Comparison of ENCODE assay signal across 17 cellular contexts in the genomic region with DNA sequence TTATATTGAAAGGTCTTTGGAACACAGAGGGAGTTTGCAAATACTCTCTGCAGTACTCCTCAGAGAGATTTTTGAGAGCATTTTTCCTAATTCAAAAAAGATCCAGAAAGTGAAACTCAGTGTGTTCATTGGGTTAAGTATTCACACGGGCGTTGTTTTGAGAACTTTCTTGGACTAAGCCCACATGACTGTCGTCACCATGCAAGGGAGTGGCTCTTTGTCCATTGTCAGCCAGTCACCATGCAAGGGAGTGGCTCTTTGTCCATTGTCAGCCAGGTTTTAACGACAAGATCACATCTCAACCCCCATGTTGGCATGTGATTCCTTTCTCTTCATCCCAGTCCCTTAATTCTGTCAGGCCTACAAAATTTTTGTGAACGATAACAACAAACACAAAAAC.
DNase-seq lines count a peak whose midpoint lies in the region; ATAC-seq and TF ChIP-seq lines count a peak whose summit lies in the region.
"Had no signal": no experiment of that assay in that cellular context is flagged by ENCODE, and none has a peak within 500 bp of the region (broad histone marks: within the 10 kb centered on the region; RNA-seq: fewer than 3 reads in every experiment).

No MANE protein-coding gene starts in this region.

- no peak overlapping the region for H3K9ac ChIP-seq in neuronal stem cell (ENCODE audit: low read depth, low read length, poor library complexity)

- H3K27me3 ChIP-seq in right atrium auricular region (no peaks in the 10 kb centered on the region), esophagus (ENCODE audit: control insufficient read depth in 1 of 2, insufficient read depth in 2 of 2, low read length in 2 of 2) (no peaks in the 10 kb centered on the region), upper lobe of right lung (no peaks in the 10 kb centered on the region), neuronal stem cell (ENCODE audit: control insufficient read depth in 3 of 3, insufficient read depth in 3 of 3, low read depth in 1 of 3, low read length in 3 of 3) (no peaks in the 10 kb centered on the region)
- H3K27me3 ChIP-seq: Peyer's patch, stomach had no signal

- H3K27ac ChIP-seq in right atrium auricular region (no peak overlapping the region), esophagus (ENCODE audit: low read depth in 2 of 2, low read length in 1 of 2) (peak overlapping the region; percentile 42 to 90), upper lobe of right lung (no peak overlapping the region), neuronal stem cell (replicated peaks; ENCODE audit: low read length) (no peak overlapping the region)
- H3K27ac ChIP-seq: Peyer's patch, stomach, WERI-Rb-1 had no signal

- H3K18ac ChIP-seq in neuronal stem cell (ENCODE audit: low read length) = no peak overlapping the region

- H2BK120ac ChIP-seq in neuronal stem cell (ENCODE audit: low read depth, low read length) = no peak overlapping the region

- peak; percentile 50 for ATAC-seq in Right ventricle myocardium superior (ENCODE audit: poor library complexity)
- peak; percentile 66 for ATAC-seq in upper lobe of right lung
- no peak for ATAC-seq in GM21526 (IDR thresholded peaks at IDR 0.05; ENCODE audit: low FRiP score, unreplicated experiment)
- ATAC-seq in HG03097 (IDR thresholded peaks at IDR 0.05; ENCODE audit: low FRiP score, unreplicated experiment) = no peak
- ATAC-seq: activated CD8-positive, alpha-beta T cell treated with anti-CD3 and anti-CD28 coated beads, Interleukin-2, amount 10 ng/mL, durations not matched to agents 7 days and 5 days had no signal

- H2BK12ac ChIP-seq in neuronal stem cell (ENCODE audit: low read length) = no peak overlapping the region

- WGBS in esophagus, 2 donors = 33 to 53% methylated on average over 5 of the region's 5 CpGs
- WGBS in lower leg skin, 2 donors = 23 to 32% methylated on average over 5 of the region's 5 CpGs
- WGBS in neuronal stem cell (ENCODE audit: extremely low coverage in 2 of 2, insufficient read length in 2 of 2, insufficient replicate concordance in 1 of 2), 2 donors = no CpG with 5 or more reads among the region's 5 CpGs

- H3K4me2 ChIP-seq in neuronal stem cell (ENCODE audit: insufficient read depth, low read length, poor library complexity, severe bottlenecking) = no peak overlapping the region

- H4K91ac ChIP-seq in neuronal stem cell (ENCODE audit: low read depth, low read length, poor library complexity) = no peak overlapping the region

- intact Hi-C loops in Right ventricle myocardium superior (cut with DNase I) = no loop called here
- intact Hi-C loops in lower leg skin (cut with DNase I; ENCODE audit: low total_unique reads) = no loop called here
- intact Hi-C loops in upper lobe of right lung (cut with DNase I) = no loop called here

- H3K36me3 ChIP-seq in right atrium auricular region (no peaks in the 10 kb centered on the region), esophagus (ENCODE audit: control insufficient read depth in 2 of 2, insufficient read depth in 2 of 2, low read length in 1 of 2) (no peaks in the 10 kb centered on the region), upper lobe of right lung (no peaks in the 10 kb centered on the region), neuronal stem cell (replicated peaks in 1 of 2; ENCODE audit: control insufficient read depth in 2 of 2, insufficient read depth in 2 of 2, low read length in 2 of 2) (no peaks in the 10 kb centered on the region)
- H3K36me3 ChIP-seq: Peyer's patch, stomach, WERI-Rb-1 had no signal

- no peak overlapping the region for H2BK15ac ChIP-seq in neuronal stem cell (ENCODE audit: low read length)

- no peak overlapping the region for H3K4ac ChIP-seq in neuronal stem cell (ENCODE audit: low read length)

- H3K23ac ChIP-seq in neuronal stem cell (ENCODE audit: low read depth, low read length, poor library complexity) = no peak overlapping the region

- DNase-seq in Right ventricle myocardium superior = no peak
- no peak for DNase-seq in right atrium auricular region (ENCODE audit: low spot score)
- DNase-seq in lower leg skin (ENCODE audit: low spot score in 2 of 2) = peak; percentile 68 to 83
- no peak for DNase-seq in upper lobe of right lung
- no peak for DNase-seq in neuronal stem cell (ENCODE audit: low spot score)
- DNase-seq: activated CD8-positive, alpha-beta T cell treated with anti-CD3 and anti-CD28 coated beads, Interleukin-2, amount 10 ng/mL, durations not matched to agents 7 days and 5 days; anterior cingulate cortex; NCI-H1694 treated with DMSO at 0.1 percent for 48 hours; NCI-H510A treated with DMSO at 0.1 percent for 48 hours; posterior cingulate gyrus; stomach; T-helper 1 cell; WERI-Rb-1 had no signal

- H3K4me1 ChIP-seq in right atrium auricular region (no peaks in the 10 kb centered on the region), esophagus (ENCODE audit: control insufficient read depth in 2 of 2, insufficient read depth in 2 of 2, low read length in 1 of 2) (no peaks in the 10 kb centered on the region), upper lobe of right lung (no peaks in the 10 kb centered on the region), neuronal stem cell (ENCODE audit: control insufficient read depth in 2 of 2, insufficient read depth in 1 of 2, low read depth in 1 of 2, low read length in 2 of 2) (no peaks in the 10 kb centered on the region)

- TF ChIP-seq CTCF in right atrium auricular region (IDR thresholded peaks at IDR 0.05) = no peak
- no peak for TF ChIP-seq CTCF in lower leg skin (IDR thresholded peaks at IDR 0.05)
- no peak for TF ChIP-seq CTCF in upper lobe of right lung (IDR thresholded peaks at IDR 0.05)

- no peaks in the 10 kb centered on the region for H3K9me3 ChIP-seq in right atrium auricular region
- H3K9me3 ChIP-seq in esophagus (ENCODE audit: control insufficient read depth in 2 of 2, insufficient read depth in 1 of 2, low read depth in 1 of 2, low read length in 1 of 2) = no peaks in the 10 kb centered on the region
- H3K9me3 ChIP-seq in upper lobe of right lung = no peaks in the 10 kb centered on the region
- H3K9me3 ChIP-seq in neuronal stem cell (replicated peaks in 1 of 2; ENCODE audit: control insufficient read depth in 2 of 2, insufficient read depth in 1 of 2, low read depth in 1 of 2, low read length in 2 of 2) = peaks cover 0 to 1% of the 10 kb centered on the region in 2 donors
- H3K9me3 ChIP-seq: Peyer's patch, stomach had no signal

- no peak overlapping the region for H2AK5ac ChIP-seq in neuronal stem cell (ENCODE audit: low read depth, low read length)

- H2AFZ ChIP-seq in neuronal stem cell (ENCODE audit: low read length) = no peak overlapping the region

- H4K8ac ChIP-seq in neuronal stem cell (ENCODE audit: low read depth, low read length) = no peak overlapping the region

- H3K79me1 ChIP-seq in neuronal stem cell (ENCODE audit: low read depth, low read length) = no peaks in the 10 kb centered on the region

- no peak overlapping the region for H3K4me3 ChIP-seq in right atrium auricular region
- H3K4me3 ChIP-seq in esophagus (ENCODE audit: low read depth in 1 of 2, low read length in 2 of 2) = no peak overlapping the region
- H3K4me3 ChIP-seq in lower leg skin (ENCODE audit: low read depth, poor library complexity, severe bottlenecking) = no peak overlapping the region
- H3K4me3 ChIP-seq in upper lobe of right lung = peak overlapping the region; percentile 23
- H3K4me3 ChIP-seq in neuronal stem cell (ENCODE audit: low read length in 2 of 2) = no peak overlapping the region
- H3K4me3 ChIP-seq: Peyer's patch, stomach had no signal

- no peak for TF ChIP-seq POLR2A in lower leg skin (IDR thresholded peaks at IDR 0.05)

- no peak overlapping the region for H3K14ac ChIP-seq in neuronal stem cell (ENCODE audit: low read length)

- no peak overlapping the region for H2BK5ac ChIP-seq in neuronal stem cell (ENCODE audit: low read length)

Comparison
In these comparisons a context has a peak if more than half of its experiments do, and no peak if none do; other contexts are left out.
1. ATAC-seq: peak in Right ventricle myocardium superior (single experiment) and upper lobe of right lung (single experiment); none in GM21526 (single experiment) and HG03097 (single experiment).
2. DNase-seq: peak in lower leg skin (2 of 2); none in Right ventricle myocardium superior (single experiment), right atrium auricular region (single experiment), upper lobe of right lung (single experiment) and neuronal stem cell (single experiment).
3. H3K27ac ChIP-seq: peak in esophagus (2 of 2); none in right atrium auricular region (0 of 2), upper lobe of right lung (single experiment) and neuronal stem cell (single experiment).